Comparison of ENCODE assay signal across 1 cellular context in genomic region chr1:170534626-170535147, GRCh38.
TF ChIP-seq lines count a peak whose summit lies in the region.

No MANE protein-coding gene starts in this region.

TF ChIP-seq in HepG2, 621 proteins besides CTCF, POLR2A, EP300 and RAD21 (continued from another document):
- no peak for TF ChIP-seq ZNF646 (CRISPR knock-in tag; IDR thresholded peaks at IDR 0.05)
- TF ChIP-seq SRSF4 (IDR thresholded peaks at IDR 0.05; ENCODE audit: low read depth, low read length, poor library complexity, severe bottlenecking) = no peak
- no peak for TF ChIP-seq ZNF574 (CRISPR knock-in tag; IDR thresholded peaks at IDR 0.05)
- no peak for TF ChIP-seq FOXA1 (IDR thresholded peaks at IDR 0.05)
- peak; percentile 37; the same call in 1 of the 2 replicates for TF ChIP-seq FOXA1 (CRISPR knock-in tag; IDR thresholded peaks at IDR 0.05)
- TF ChIP-seq BCL6 (CRISPR knock-in tag; IDR thresholded peaks at IDR 0.05) = 0 out of 2 replicates have a peak, but pooled peaks have one; percentile 32
TF ChIP-seq in HepG2: peak in this region for 6.
